In genomic region chr6:156396068-156396771, GRCh38 we compare ENCODE assay signal across 8 cellular contexts.
DNase-seq lines count a peak whose midpoint lies in the region; ATAC-seq and TF ChIP-seq lines count a peak whose summit lies in the region.

No MANE protein-coding gene starts in this region.

- CTCF ChIA-PET in WTC11 (lab: Charles Lee), result no interaction called here

- H3K27me3 Mint-ChIP-seq in WTC11 (ENCODE audit: low read depth) (peaks cover 12% of the 10 kb centered on the region), HFFc6 (ENCODE audit: insufficient read depth) (peaks cover 11% of the 10 kb centered on the region)

- H3K4me3 Mint-ChIP-seq in WTC11, result peak overlapping the region; percentile 54
- peak overlapping the region; percentile 55 for H3K4me3 Mint-ChIP-seq in stimulated activated effector memory CD8-positive, alpha-beta T cell treated with anti-CD3 and anti-CD28 coated beads, Interleukin-12 subunit alpha, Interleukin-12 subunit beta, amount 100 ng/mL, for 72 hours
- H3K4me3 Mint-ChIP-seq in HFFc6, result no peak overlapping the region

- peak; percentile 17 for DNase-seq in activated CD4-positive, alpha-beta T cell treated with anti-CD3 and anti-CD28 coated beads for 48 hours
- DNase-seq in activated CD4-positive, alpha-beta T cell treated with anti-CD3 and anti-CD28 coated beads, Interleukin-2, amount 50 U/mL, for 48 hours, result no peak
- DNase-seq in WTC11 (ENCODE audit: low spot score) (no peak), HFFc6 (no peak), body of pancreas (no peak), lower leg skin (ENCODE audit: low spot score in 2 of 2) (no peak)
- no peak for DNase-seq in stimulated activated effector memory CD8-positive, alpha-beta T cell treated with anti-CD3 and anti-CD28 coated beads, Interleukin-12 subunit alpha, Interleukin-12 subunit beta, amount 100 ng/mL, for 72 hours (ENCODE audit: low spot score in 2 of 2)

- TF ChIP-seq CTCF in WTC11 (IDR thresholded peaks at IDR 0.05), result no peak
- no peak for TF ChIP-seq CTCF in HFFc6 (IDR thresholded peaks at IDR 0.05)
- TF ChIP-seq CTCF in body of pancreas (IDR thresholded peaks at IDR 0.05), result no peak
- TF ChIP-seq CTCF in lower leg skin (IDR thresholded peaks at IDR 0.05), result no peak

- 63 to 73% methylated on average over 11 of the region's 11 CpGs for WGBS in body of pancreas, 2 donors
- WGBS in lower leg skin, 2 donors, result 38 to 45% methylated on average over 11 of the region's 11 CpGs

- no peaks in the 10 kb centered on the region for H3K9me3 Mint-ChIP-seq in WTC11
- no peaks in the 10 kb centered on the region for H3K9me3 Mint-ChIP-seq in stimulated activated effector memory CD8-positive, alpha-beta T cell treated with anti-CD3 and anti-CD28 coated beads, Interleukin-12 subunit alpha, Interleukin-12 subunit beta, amount 100 ng/mL, for 72 hours
- H3K9me3 Mint-ChIP-seq in HFFc6, result peaks cover 10% of the 10 kb centered on the region; the same call in 1 of the 2 replicates

- TF ChIP-seq POLR2A in body of pancreas (IDR thresholded peaks at IDR 0.05), result no peak
- TF ChIP-seq POLR2A in lower leg skin (IDR thresholded peaks at IDR 0.05), result no peak

- POLR2A ChIA-PET in WTC11 (lab: Charles Lee), result interaction anchor here (0.8 kb wide), 1 partner anchor 10 kb away, joined by 3 read pairs; no protein-coding TSS in a partner anchor

- H3K4me3 ChIP-seq in body of pancreas (no peak overlapping the region), lower leg skin (ENCODE audit: low read depth, poor library complexity, severe bottlenecking) (no peak overlapping the region)

- H3K4me1 ChIP-seq in body of pancreas, result no peaks in the 10 kb centered on the region

- H3K36me3 Mint-ChIP-seq in WTC11 (no peaks in the 10 kb centered on the region), HFFc6 (ENCODE audit: low read depth) (no peaks in the 10 kb centered on the region)
- no peaks in the 10 kb centered on the region for H3K36me3 Mint-ChIP-seq in stimulated activated effector memory CD8-positive, alpha-beta T cell treated with anti-CD3 and anti-CD28 coated beads, Interleukin-12 subunit alpha, Interleukin-12 subunit beta, amount 100 ng/mL, for 72 hours

- no peaks in the 10 kb centered on the region for H3K9me3 ChIP-seq in body of pancreas

- H3K4me1 Mint-ChIP-seq in WTC11, result peaks cover 47% of the 10 kb centered on the region
- peaks cover 39% of the 10 kb centered on the region for H3K4me1 Mint-ChIP-seq in stimulated activated effector memory CD8-positive, alpha-beta T cell treated with anti-CD3 and anti-CD28 coated beads, Interleukin-12 subunit alpha, Interleukin-12 subunit beta, amount 100 ng/mL, for 72 hours
- H3K4me1 Mint-ChIP-seq in HFFc6 (ENCODE audit: low read depth), result no peaks in the 10 kb centered on the region; the same call in 1 of the 2 replicates

- no peak overlapping the region for H3K27ac ChIP-seq in body of pancreas

- no peaks in the 10 kb centered on the region for H3K27me3 ChIP-seq in body of pancreas

- peak; percentile 72 for ATAC-seq in HG02884 (IDR thresholded peaks at IDR 0.05; ENCODE audit: unreplicated experiment)
- no peak for ATAC-seq in WTC11
- ATAC-seq in stimulated activated effector memory CD8-positive, alpha-beta T cell treated with anti-CD3 and anti-CD28 coated beads, Interleukin-12 subunit alpha, Interleukin-12 subunit beta, amount 100 ng/mL, for 72 hours, result peak; percentile 68
- no peak for ATAC-seq in body of pancreas

- H3K36me3 ChIP-seq in body of pancreas (replicated peaks in 1 of 2; ENCODE audit: insufficient read depth in 1 of 2, low read depth in 2 of 2), result no peaks in the 10 kb centered on the region

- no peak overlapping the region for H3K27ac Mint-ChIP-seq in WTC11
- H3K27ac Mint-ChIP-seq in stimulated activated effector memory CD8-positive, alpha-beta T cell treated with anti-CD3 and anti-CD28 coated beads, Interleukin-12 subunit alpha, Interleukin-12 subunit beta, amount 100 ng/mL, for 72 hours, result no peak overlapping the region
- no peak overlapping the region for H3K27ac Mint-ChIP-seq in HFFc6

- intact Hi-C loops in body of pancreas (cut with DNase I) (no loop called here), lower leg skin (cut with DNase I; ENCODE audit: low total_unique reads) (no loop called here)

TF ChIP-seq in WTC11, 78 proteins besides CTCF, POLR2A, EP300 and RAD21:
- TF ChIP-seq SMAD3 (CRISPR knock-in tag; IDR thresholded peaks at IDR 0.05; ENCODE audit: borderline replicate concordance), result no peak
- TF ChIP-seq SOX15 (CRISPR knock-in tag; IDR thresholded peaks at IDR 0.05), result no peak
- TF ChIP-seq ZNF219 (CRISPR knock-in tag; IDR thresholded peaks at IDR 0.05; ENCODE audit: borderline replicate concordance), result no peak
- TF ChIP-seq ZSCAN18 (CRISPR knock-in tag; IDR thresholded peaks at IDR 0.05), result no peak
- no peak for TF ChIP-seq FOXP1 (CRISPR knock-in tag; IDR thresholded peaks at IDR 0.05; ENCODE audit: borderline replicate concordance)
- TF ChIP-seq, protein P1, sequence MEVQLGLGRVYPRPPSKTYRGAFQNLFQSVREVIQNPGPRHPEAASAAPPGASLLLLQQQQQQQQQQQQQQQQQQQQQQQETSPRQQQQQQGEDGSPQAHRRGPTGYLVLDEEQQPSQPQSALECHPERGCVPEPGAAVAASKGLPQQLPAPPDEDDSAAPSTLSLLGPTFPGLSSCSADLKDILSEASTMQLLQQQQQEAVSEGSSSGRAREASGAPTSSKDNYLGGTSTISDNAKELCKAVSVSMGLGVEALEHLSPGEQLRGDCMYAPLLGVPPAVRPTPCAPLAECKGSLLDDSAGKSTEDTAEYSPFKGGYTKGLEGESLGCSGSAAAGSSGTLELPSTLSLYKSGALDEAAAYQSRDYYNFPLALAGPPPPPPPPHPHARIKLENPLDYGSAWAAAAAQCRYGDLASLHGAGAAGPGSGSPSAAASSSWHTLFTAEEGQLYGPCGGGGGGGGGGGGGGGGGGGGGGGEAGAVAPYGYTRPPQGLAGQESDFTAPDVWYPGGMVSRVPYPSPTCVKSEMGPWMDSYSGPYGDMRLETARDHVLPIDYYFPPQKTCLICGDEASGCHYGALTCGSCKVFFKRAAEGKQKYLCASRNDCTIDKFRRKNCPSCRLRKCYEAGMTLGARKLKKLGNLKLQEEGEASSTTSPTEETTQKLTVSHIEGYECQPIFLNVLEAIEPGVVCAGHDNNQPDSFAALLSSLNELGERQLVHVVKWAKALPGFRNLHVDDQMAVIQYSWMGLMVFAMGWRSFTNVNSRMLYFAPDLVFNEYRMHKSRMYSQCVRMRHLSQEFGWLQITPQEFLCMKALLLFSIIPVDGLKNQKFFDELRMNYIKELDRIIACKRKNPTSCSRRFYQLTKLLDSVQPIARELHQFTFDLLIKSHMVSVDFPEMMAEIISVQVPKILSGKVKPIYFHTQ (CRISPR knock-in tag; IDR thresholded peaks at IDR 0.05), result no peak
- no peak for TF ChIP-seq TEAD1 (CRISPR knock-in tag; IDR thresholded peaks at IDR 0.05)
- TF ChIP-seq, protein P2, sequence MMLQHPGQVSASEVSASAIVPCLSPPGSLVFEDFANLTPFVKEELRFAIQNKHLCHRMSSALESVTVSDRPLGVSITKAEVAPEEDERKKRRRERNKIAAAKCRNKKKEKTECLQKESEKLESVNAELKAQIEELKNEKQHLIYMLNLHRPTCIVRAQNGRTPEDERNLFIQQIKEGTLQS (CRISPR knock-in tag; conservative IDR thresholded peaks at IDR 0.05), result no peak
- TF ChIP-seq SP1 (CRISPR knock-in tag; conservative IDR thresholded peaks at IDR 0.05), result no peak
- TF ChIP-seq, protein P3, sequence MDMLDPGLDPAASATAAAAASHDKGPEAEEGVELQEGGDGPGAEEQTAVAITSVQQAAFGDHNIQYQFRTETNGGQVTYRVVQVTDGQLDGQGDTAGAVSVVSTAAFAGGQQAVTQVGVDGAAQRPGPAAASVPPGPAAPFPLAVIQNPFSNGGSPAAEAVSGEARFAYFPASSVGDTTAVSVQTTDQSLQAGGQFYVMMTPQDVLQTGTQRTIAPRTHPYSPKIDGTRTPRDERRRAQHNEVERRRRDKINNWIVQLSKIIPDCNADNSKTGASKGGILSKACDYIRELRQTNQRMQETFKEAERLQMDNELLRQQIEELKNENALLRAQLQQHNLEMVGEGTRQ (CRISPR knock-in tag; IDR thresholded peaks at IDR 0.05), result no peak
- TF ChIP-seq HMGXB4 (CRISPR knock-in tag; IDR thresholded peaks at IDR 0.05), result no peak
- no peak for TF ChIP-seq MXD4 (CRISPR knock-in tag; IDR thresholded peaks at IDR 0.05; ENCODE audit: borderline replicate concordance)

Comparison
In these comparisons a context has a peak if more than half of its experiments do, and no peak if none do; other contexts are left out.
1. ATAC-seq: peak in HG02884 (single experiment) and stimulated activated effector memory CD8-positive, alpha-beta T cell treated with anti-CD3 and anti-CD28 coated beads, Interleukin-12 subunit alpha, Interleukin-12 subunit beta, amount 100 ng/mL, for 72 hours (single experiment); none in WTC11 (single experiment) and body of pancreas (single experiment).